11 cellular contexts compared by ENCODE assay signal in the genomic region with DNA sequence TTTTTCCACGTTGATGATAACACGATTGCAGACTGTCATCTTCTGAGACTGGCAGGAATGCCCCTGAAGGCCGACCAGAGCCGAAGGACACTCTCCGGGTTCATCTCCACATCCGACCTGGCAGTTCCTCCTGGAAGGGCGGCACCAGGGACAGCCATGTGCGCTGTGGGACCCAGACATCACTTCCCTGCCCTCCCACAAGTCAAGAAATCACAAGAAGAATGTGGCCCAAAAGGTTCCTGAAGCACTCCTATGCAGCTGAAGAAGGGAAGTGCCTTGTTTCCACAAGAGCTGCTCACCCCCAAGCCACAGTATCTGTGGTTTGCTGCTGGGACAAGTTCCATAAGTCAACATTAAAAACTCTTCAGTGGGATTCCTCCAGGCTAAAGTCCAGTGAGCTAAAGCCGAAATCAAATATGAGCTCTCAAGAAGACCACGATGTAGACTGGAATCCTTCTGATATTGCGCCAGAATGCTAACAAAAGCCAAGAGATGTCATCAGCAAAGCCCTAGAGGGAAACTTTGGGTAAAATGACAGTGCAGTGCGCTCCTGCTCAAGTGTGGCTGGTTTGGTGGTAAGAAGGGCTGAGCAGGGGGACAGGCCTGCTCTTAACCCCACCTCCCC. TPM values are rescaled to one million over a fixed set of nuclear protein-coding genes. Genes with fewer than 3 reads are reported as not detected.
DNase-seq lines count a peak whose midpoint lies in the region; TF ChIP-seq lines count a peak whose summit lies in the region.
"Had no signal": no experiment of that assay in that cellular context is flagged by ENCODE, and none has a peak within 500 bp of the region (broad histone marks: within the 10 kb centered on the region; RNA-seq: fewer than 3 reads in every experiment).

No MANE protein-coding gene starts in this region.

- no peak for TF ChIP-seq CTCF in MCF 10A (IDR thresholded peaks at IDR 0.05; ENCODE audit: unreplicated experiment)
- no peak for TF ChIP-seq CTCF in uterus (IDR thresholded peaks at IDR 0.05)

- H3K36me3 Mint-ChIP-seq in MCF 10A (ENCODE audit: insufficient read depth, unreplicated experiment), result no peaks in the 10 kb centered on the region

- BruUV-seq in MCF 10A (replicated peaks; lab: Mats Ljungman, UMichigan), result no TSS peak

- H3K4me3 Mint-ChIP-seq in MCF 10A (ENCODE audit: unreplicated experiment), result peak overlapping the region; percentile 4
- H3K4me3 Mint-ChIP-seq: activated naive CD4-positive, alpha-beta T cell treated with anti-CD3 and anti-CD28 coated beads, Interleukin-2, amount 50 U/mL, for 24 hours had no signal

- peak overlapping the region in 1 of 2 experiments; percentile 65 for H3K4me3 ChIP-seq in mesenchymal stem cell (ENCODE audit: insufficient read depth in 1 of 2, low read depth in 1 of 2, low read length in 2 of 2)
- no peak overlapping the region for H3K4me3 ChIP-seq in uterus
- no peak overlapping the region for H3K4me3 ChIP-seq in MG63

- no peaks in the 10 kb centered on the region for H3K9me3 Mint-ChIP-seq in MCF 10A (ENCODE audit: unreplicated experiment)
- H3K9me3 Mint-ChIP-seq: activated naive CD4-positive, alpha-beta T cell treated with anti-CD3 and anti-CD28 coated beads, Interleukin-2, amount 50 U/mL, for 24 hours had no signal

- peak overlapping the region; percentile 81 for H3K9ac ChIP-seq in mesenchymal stem cell (ENCODE audit: low read length)

- H2BK120ac ChIP-seq in mesenchymal stem cell (ENCODE audit: low read depth, low read length), result no peak overlapping the region

- H3K4ac ChIP-seq in mesenchymal stem cell (ENCODE audit: low read depth in 1 of 2, low read length in 2 of 2), result peak overlapping the region; percentile 52 to 54

- H3K4me1 ChIP-seq in mesenchymal stem cell (ENCODE audit: control insufficient read depth, insufficient read depth, low read depth, low read length) (peaks cover 29% of the 10 kb centered on the region), uterus (peaks cover 0 to 20% of the 10 kb centered on the region in 2 donors)

- no peak overlapping the region for H3K27ac Mint-ChIP-seq in MCF 10A (ENCODE audit: low read depth, unreplicated experiment)
- H3K27ac Mint-ChIP-seq: activated naive CD4-positive, alpha-beta T cell treated with anti-CD3 and anti-CD28 coated beads, Interleukin-2, amount 50 U/mL, for 24 hours had no signal

- no peak overlapping the region for H3K4me2 ChIP-seq in mesenchymal stem cell (ENCODE audit: low read length, poor library complexity, severe bottlenecking)

- intact Hi-C loops in MCF 10A (cut with micrococcal nuclease) (loop anchor here (2.0 kb wide), 1 partner anchor 21 kb away; a partner anchor contains a TSS), uterus (cut with DNase I; ENCODE audit: low total_unique reads) (no loop called here)

- H4K8ac ChIP-seq in mesenchymal stem cell (ENCODE audit: low read length), result peak overlapping the region; percentile 64

- H3K4me1 Mint-ChIP-seq in MCF 10A (ENCODE audit: insufficient read depth, unreplicated experiment), result peaks cover 41% of the 10 kb centered on the region

- peaks cover 5% of the 10 kb centered on the region for H3K79me1 ChIP-seq in mesenchymal stem cell (replicated peaks; ENCODE audit: low read length, poor library complexity, severe bottlenecking)

- peak overlapping the region in 1 of 2 experiments; percentile 44 for H3K14ac ChIP-seq in mesenchymal stem cell (ENCODE audit: low read length in 2 of 2)

- POLR2A ChIA-PET in MCF 10A (lab: Yijun Ruan, JAX), result interaction anchor here (0.6 to 2.7 kb wide), 6 partner anchors 11 to 75 kb away, joined by 3 to 11 read pairs (median 4); a partner anchor contains a TSS

- H4K91ac ChIP-seq in mesenchymal stem cell (ENCODE audit: low read length), result peak overlapping the region; percentile 76

- H3K9me3 ChIP-seq in mesenchymal stem cell (ENCODE audit: control insufficient read depth, low read length), result no peaks in the 10 kb centered on the region
- H3K9me3 ChIP-seq in uterus, result no peaks in the 10 kb centered on the region
- H3K9me3 ChIP-seq in MG63, result no peaks in the 10 kb centered on the region

- peak overlapping the region; percentile 71 for H2AK5ac ChIP-seq in mesenchymal stem cell (ENCODE audit: low read length, severe bottlenecking)

- peak; percentile 60 for DNase-seq in SIG-M5 treated with dmso at 0.1 percent for 504 hours (lab: John Stamatoyannopoulos, UW; ENCODE audit: unreplicated experiment)
- DNase-seq in SIG-M5 (lab: John Stamatoyannopoulos, UW), result no peak
- DNase-seq in MCF 10A (ENCODE audit: unreplicated experiment), result peak; percentile 73
- DNase-seq in mesenchymal stem cell, result peak; percentile 60
- no peak for DNase-seq in uterus
- DNase-seq in MG63, result no peak
- no peak for DNase-seq in NAMALWA (ENCODE audit: low spot score)
- DNase-seq in NCI-H524 treated with DMSO at 0.1 percent for 48 hours (lab: John Stamatoyannopoulos, UW), result no peak
- DNase-seq: glutamatergic neuron, NCI-H345 had no signal

- no peaks in the 10 kb centered on the region for H3K27me3 Mint-ChIP-seq in MCF 10A (ENCODE audit: insufficient read depth, unreplicated experiment)
- H3K27me3 Mint-ChIP-seq: activated naive CD4-positive, alpha-beta T cell treated with anti-CD3 and anti-CD28 coated beads, Interleukin-2, amount 50 U/mL, for 24 hours had no signal

- CTCF ChIA-PET in MCF 10A (lab: Yijun Ruan, JAX), result interaction anchor here (1.2 to 1.3 kb wide), 3 partner anchors 19 to 126 kb away, joined by 3 read pairs; no protein-coding TSS in a partner anchor

- peak overlapping the region in 1 of 2 experiments; percentile 23 for H3K23ac ChIP-seq in mesenchymal stem cell (ENCODE audit: low read length in 2 of 2)

- peak overlapping the region in 1 of 2 experiments; percentile 37 for H2BK12ac ChIP-seq in mesenchymal stem cell (ENCODE audit: low read length in 2 of 2)

- TF ChIP-seq POLR2A in uterus (IDR thresholded peaks at IDR 0.05), result no peak

- H2AFZ ChIP-seq in mesenchymal stem cell (ENCODE audit: low read depth, low read length), result no peak overlapping the region

- H3K18ac ChIP-seq in mesenchymal stem cell (ENCODE audit: low read depth in 1 of 2, low read length in 2 of 2), result peak overlapping the region; percentile 78 to 80

- H3K27ac ChIP-seq in mesenchymal stem cell (ENCODE audit: low read length, poor library complexity, severe bottlenecking) (peak overlapping the region; percentile 91), uterus (peak overlapping the region; percentile 69 to 70)

- H3K36me3 ChIP-seq in mesenchymal stem cell (ENCODE audit: control insufficient read depth in 1 of 2, insufficient read depth in 2 of 2, low read depth in 1 of 2, low read length in 2 of 2), result peaks cover 0 to 7% of the 10 kb centered on the region in 2 experiments
- no peaks in the 10 kb centered on the region for H3K36me3 ChIP-seq in uterus
- peaks cover 6% of the 10 kb centered on the region; the same call in 1 of the 2 replicates for H3K36me3 ChIP-seq in MG63

- no peak overlapping the region for H2BK5ac ChIP-seq in mesenchymal stem cell (ENCODE audit: low read depth, low read length, poor library complexity, severe bottlenecking)

- 96% methylated on average over 12 of the region's 12 CpGs for WGBS in mesenchymal stem cell

- H2BK15ac ChIP-seq in mesenchymal stem cell (ENCODE audit: low read depth, poor library complexity, severe bottlenecking), result no peak overlapping the region

- H3K27me3 ChIP-seq in mesenchymal stem cell (ENCODE audit: control insufficient read depth in 1 of 2, insufficient read depth in 1 of 2, low read length in 2 of 2), result no peaks in the 10 kb centered on the region
- no peaks in the 10 kb centered on the region for H3K27me3 ChIP-seq in uterus
- no peaks in the 10 kb centered on the region for H3K27me3 ChIP-seq in MG63

RNA-seq across cellular contexts. Expression of a gene that starts 21.2 kb away (rescaled TPM):
- total RNA-seq in MCF 10A (2022) (66.5 and 67.3 TPM in 2 replicates), uterus (10 to 100 TPM; 34.4 to 66.1 (median 48.0) TPM)
- polyA plus RNA-seq in mesenchymal stem cell (2013, experiment 1 of 2), result 33.2 TPM
- polyA plus RNA-seq in mesenchymal stem cell (2013, experiment 2 of 2), result 35.1 TPM
- total RNA-seq in MG63 (2014; rRNA removed; shearing (Covaris generic); ENCODE audit: low replicate concordance), result 45.4 and 46.2 TPM in 2 replicates

Comparison
In these comparisons a context has a peak if more than half of its experiments do, and no peak if none do; other contexts are left out.
1. DNase-seq: peak in SIG-M5 treated with dmso at 0.1 percent for 504 hours (single experiment), MCF 10A (single experiment) and mesenchymal stem cell (single experiment); none in SIG-M5 (single experiment), uterus (0 of 2), MG63 (single experiment), NAMALWA (single experiment) and NCI-H524 treated with DMSO at 0.1 percent for 48 hours (single experiment).